ENCODE assay signal across 16 cellular contexts in genomic region chr3:129621626-129622417, GRCh38. TPM values are rescaled to one million over a fixed set of nuclear protein-coding genes. Genes with fewer than 3 reads are reported as not detected.
A peak's percentile ranks its signal among the peaks of the same experiment; 100 is the strongest.
DNase-seq lines count a peak whose midpoint lies in the region; ATAC-seq and TF ChIP-seq lines count a peak whose summit lies in the region.
"Had no signal": no experiment of that assay in that cellular context is flagged by ENCODE, and none has a peak within 500 bp of the region (broad histone marks: within the 10 kb centered on the region; RNA-seq: fewer than 3 reads in every experiment).

No MANE protein-coding gene starts in this region.

- no peak overlapping the region for H3K4me2 ChIP-seq in H9 (ENCODE audit: insufficient read depth, insufficient read length, low read length)

- H3K56ac ChIP-seq in H9 (ENCODE audit: insufficient read length, low read depth, low read length), result no peak overlapping the region

- H3K9me3 Mint-ChIP-seq in H9, result no peaks in the 10 kb centered on the region
- H3K9me3 Mint-ChIP-seq in stimulated activated effector memory CD8-positive, alpha-beta T cell treated with anti-CD3 and anti-CD28 coated beads, Interleukin-12 subunit alpha, Interleukin-12 subunit beta, amount 100 ng/mL, for 72 hours, result no peaks in the 10 kb centered on the region
- H3K9me3 Mint-ChIP-seq: effector memory CD8-positive, alpha-beta T cell had no signal

- peak overlapping the region in 2 of 3 experiments; percentile 44 to 79; a peak in 2 of 7 replicates for H3K27ac Mint-ChIP-seq in H9
- H3K27ac Mint-ChIP-seq in stimulated activated effector memory CD8-positive, alpha-beta T cell treated with anti-CD3 and anti-CD28 coated beads, Interleukin-12 subunit alpha, Interleukin-12 subunit beta, amount 100 ng/mL, for 72 hours, result no peak overlapping the region
- H3K27ac Mint-ChIP-seq: B cell; effector memory CD8-positive, alpha-beta T cell had no signal

- H4K20me1 ChIP-seq in H9 (ENCODE audit: control insufficient read depth, insufficient read depth, insufficient read length), result no peaks in the 10 kb centered on the region

- no peak overlapping the region for H4K5ac ChIP-seq in H9 (ENCODE audit: insufficient read length, low read depth, low read length)

- H2AK5ac ChIP-seq in H9 (ENCODE audit: insufficient read length, low read length), result no peak overlapping the region

- peak; percentile 46 for DNase-seq in H9
- DNase-seq in colonic mucosa, result peak; percentile 24
- DNase-seq in lower lobe of right lung, result no peak
- DNase-seq in sigmoid colon, result no peak
- no peak for DNase-seq in stimulated activated effector memory CD8-positive, alpha-beta T cell treated with anti-CD3 and anti-CD28 coated beads, Interleukin-12 subunit alpha, Interleukin-12 subunit beta, amount 100 ng/mL, for 72 hours (ENCODE audit: low spot score in 2 of 2)
- DNase-seq in stimulated activated CD4-positive, alpha-beta T cell treated with anti-CD3 and anti-CD28 coated beads, Interleukin-4, amount 100 ng/mL, for 24 hours, result no peak
- DNase-seq: body of pancreas; DMS53; effector memory CD8-positive, alpha-beta T cell; NCI-H146; NCI-H524 had no signal

- no peak overlapping the region for H2AFZ ChIP-seq in H9 (ENCODE audit: low read length)

- H3T11ph ChIP-seq in H9 (ENCODE audit: low read length), result no peak overlapping the region

- WGBS in H9 (ENCODE audit: extremely low coverage, insufficient read length, low lambda C conversion rate), result no CpG with 5 or more reads among the region's 19 CpGs
- 72 to 78% methylated on average over 19 of the region's 19 CpGs for WGBS in sigmoid colon, 2 donors

- no peak overlapping the region for H3K18ac ChIP-seq in H9 (ENCODE audit: insufficient read length, low read depth, low read length)

- no peak overlapping the region for H3K4me3 Mint-ChIP-seq in H9
- H3K4me3 Mint-ChIP-seq in stimulated activated effector memory CD8-positive, alpha-beta T cell treated with anti-CD3 and anti-CD28 coated beads, Interleukin-12 subunit alpha, Interleukin-12 subunit beta, amount 100 ng/mL, for 72 hours, result no peak overlapping the region
- H3K4me3 Mint-ChIP-seq: B cell; effector memory CD8-positive, alpha-beta T cell had no signal

- H2BK12ac ChIP-seq in H9 (ENCODE audit: insufficient read length, low read depth, low read length), result no peak overlapping the region

- TF ChIP-seq CTCF in H9 (conservative IDR thresholded peaks at IDR 0.05) (no peak), colonic mucosa (IDR thresholded peaks at IDR 0.05) (no peak), lower lobe of right lung (IDR thresholded peaks at IDR 0.05) (no peak), sigmoid colon (IDR thresholded peaks at IDR 0.05) (no peak)

- H4K8ac ChIP-seq in H9 (replicated peaks; ENCODE audit: insufficient read length, low read depth, low read length), result no peak overlapping the region

- no peak for TF ChIP-seq EP300 in sigmoid colon (IDR thresholded peaks at IDR 0.05)

- TF ChIP-seq POLR2A in sigmoid colon (IDR thresholded peaks at IDR 0.05), result no peak

- H2BK5ac ChIP-seq in H9 (ENCODE audit: insufficient read length, low read length), result no peak overlapping the region

- no peaks in the 10 kb centered on the region for H3K23me2 ChIP-seq in H9 (ENCODE audit: insufficient read length, low read depth, low read length, poor library complexity, severe bottlenecking)

- H3K4me3 ChIP-seq in colonic mucosa, result no peak overlapping the region
- no peak overlapping the region for H3K4me3 ChIP-seq in lower lobe of right lung
- H3K4me3 ChIP-seq in sigmoid colon, result no peak overlapping the region
- H3K4me3 ChIP-seq: body of pancreas had no signal

- no peak overlapping the region for H3K23ac ChIP-seq in H9 (ENCODE audit: insufficient read length, low read depth, low read length)

- H3K4me1 ChIP-seq in H9 (ENCODE audit: insufficient read depth, low read length) (peaks cover 6% of the 10 kb centered on the region; the same call in 1 of the 2 replicates), colonic mucosa (peaks cover 20% of the 10 kb centered on the region), lower lobe of right lung (peaks cover 94% of the 10 kb centered on the region), sigmoid colon (peaks cover 0 to 42% (median 32%) of the 10 kb centered on the region in 4 donors)

- no peak overlapping the region for H2BK15ac ChIP-seq in H9 (ENCODE audit: low read depth, low read length)

- peaks cover 23 to 34% of the 10 kb centered on the region in 2 experiments for H3K4me1 Mint-ChIP-seq in H9
- H3K4me1 Mint-ChIP-seq in stimulated activated effector memory CD8-positive, alpha-beta T cell treated with anti-CD3 and anti-CD28 coated beads, Interleukin-12 subunit alpha, Interleukin-12 subunit beta, amount 100 ng/mL, for 72 hours, result peaks cover 21% of the 10 kb centered on the region

- H3K14ac ChIP-seq in H9 (ENCODE audit: insufficient read depth, low read length), result no peak overlapping the region

- H2BK20ac ChIP-seq in H9 (ENCODE audit: low read depth, low read length, poor library complexity, severe bottlenecking), result no peak overlapping the region

- H3K79me1 ChIP-seq in H9 (ENCODE audit: insufficient read depth, low read depth, low read length, poor library complexity, severe bottlenecking), result no peaks in the 10 kb centered on the region

- intact Hi-C loops in colonic mucosa (cut with DNase I) (no loop called here), lower lobe of right lung (cut with DNase I) (no loop called here), sigmoid colon (cut with DNase I) (loop anchor here (10.0 kb wide), 1 partner anchor 383 kb away; no protein-coding TSS in a partner anchor)

- H3K36me3 Mint-ChIP-seq in H9 (ENCODE audit: insufficient read depth in 1 of 3, low read depth in 3 of 3), result no peaks in the 10 kb centered on the region; a peak in 1 of 7 replicates
- H3K36me3 Mint-ChIP-seq in stimulated activated effector memory CD8-positive, alpha-beta T cell treated with anti-CD3 and anti-CD28 coated beads, Interleukin-12 subunit alpha, Interleukin-12 subunit beta, amount 100 ng/mL, for 72 hours, result no peaks in the 10 kb centered on the region

- no peak overlapping the region for H3K27ac ChIP-seq in H9 (ENCODE audit: insufficient read length, low read depth, low read length)
- no peak overlapping the region for H3K27ac ChIP-seq in colonic mucosa
- peak overlapping the region; percentile 99 for H3K27ac ChIP-seq in lower lobe of right lung
- peak overlapping the region in 3 of 4 donors; percentile 56 to 99 (median 95) for H3K27ac ChIP-seq in sigmoid colon
- H3K27ac ChIP-seq: HL-60, neutrophil had no signal

- H4K91ac ChIP-seq in H9 (ENCODE audit: insufficient read length, low read depth, low read length), result no peak overlapping the region

- H2BK120ac ChIP-seq in H9 (ENCODE audit: low read depth, low read length, poor library complexity, severe bottlenecking), result no peak overlapping the region

- H3K27me3 ChIP-seq in H9 (ENCODE audit: insufficient read depth, low read length) (no peaks in the 10 kb centered on the region), colonic mucosa (no peaks in the 10 kb centered on the region), lower lobe of right lung (ENCODE audit: low read depth) (no peaks in the 10 kb centered on the region), sigmoid colon (no peaks in the 10 kb centered on the region)
- H3K27me3 ChIP-seq: body of pancreas had no signal

- no peaks in the 10 kb centered on the region for H3K79me2 ChIP-seq in H9 (ENCODE audit: insufficient read depth, low read length)

- no peak overlapping the region for H3K4ac ChIP-seq in H9 (ENCODE audit: low read depth, low read length)

- H3K9me3 ChIP-seq in H9 (ENCODE audit: control insufficient read depth, low read depth, low read length) (no peaks in the 10 kb centered on the region), colonic mucosa (no peaks in the 10 kb centered on the region), lower lobe of right lung (no peaks in the 10 kb centered on the region), sigmoid colon (no peaks in the 10 kb centered on the region)
- H3K9me3 ChIP-seq: body of pancreas, neutrophil had no signal

- no peaks in the 10 kb centered on the region; the same call in 1 of the 2 replicates for H3K27me3 Mint-ChIP-seq in H9 (ENCODE audit: low read depth)

- ATAC-seq in lower lobe of right lung (no peak), HG02885 (IDR thresholded peaks at IDR 0.05; ENCODE audit: poor library complexity, unreplicated experiment) (no peak), HG02973 (IDR thresholded peaks at IDR 0.05; ENCODE audit: unreplicated experiment) (no peak)
- ATAC-seq in stimulated activated effector memory CD8-positive, alpha-beta T cell treated with anti-CD3 and anti-CD28 coated beads, Interleukin-12 subunit alpha, Interleukin-12 subunit beta, amount 100 ng/mL, for 72 hours, result no peak
- ATAC-seq: body of pancreas; effector memory CD8-positive, alpha-beta T cell had no signal

- no peaks in the 10 kb centered on the region for H3K36me3 ChIP-seq in colonic mucosa
- H3K36me3 ChIP-seq in lower lobe of right lung, result no peaks in the 10 kb centered on the region
- no peaks in the 10 kb centered on the region for H3K36me3 ChIP-seq in sigmoid colon
- H3K36me3 ChIP-seq: neutrophil had no signal

- no peak overlapping the region for H3K9ac ChIP-seq in H9 (ENCODE audit: extremely low read depth, insufficient read length, low read length)
- H3K9ac ChIP-seq in colonic mucosa (ENCODE audit: low read depth in 2 of 2, low read length in 2 of 2), result no peak overlapping the region

RNA-seq across cellular contexts. Expression of gene PLXND1, which starts 15.3 kb away (rescaled TPM):
- total RNA-seq in H9 (2021) (48.4 and 50.9 TPM in 2 replicates), colonic mucosa (10 to 100 TPM; 25.6 to 26.7 TPM), lower lobe of right lung (233 TPM), sigmoid colon (10 to 100 TPM; 36.9 to 77.0 (median 61.8) TPM)
- 10 to 100 TPM in 2 of 3 donors, 1 to 10 TPM in 1; 9.6 to 42.0 (median 15.7) TPM for polyA plus RNA-seq in sigmoid colon

Comparison
In these comparisons a context has a peak if more than half of its experiments do, and no peak if none do; other contexts are left out.
1. DNase-seq: peak in H9 (single experiment) and colonic mucosa (single experiment); none in lower lobe of right lung (single experiment), sigmoid colon (single experiment), stimulated activated effector memory CD8-positive, alpha-beta T cell treated with anti-CD3 and anti-CD28 coated beads, Interleukin-12 subunit alpha, Interleukin-12 subunit beta, amount 100 ng/mL, for 72 hours (0 of 2) and stimulated activated CD4-positive, alpha-beta T cell treated with anti-CD3 and anti-CD28 coated beads, Interleukin-4, amount 100 ng/mL, for 24 hours (single experiment).
2. H3K27ac ChIP-seq: peak in lower lobe of right lung (single experiment) and sigmoid colon (3 of 4); none in H9 (single experiment) and colonic mucosa (single experiment).